13 cellular contexts compared by ENCODE assay signal in the genomic region with DNA sequence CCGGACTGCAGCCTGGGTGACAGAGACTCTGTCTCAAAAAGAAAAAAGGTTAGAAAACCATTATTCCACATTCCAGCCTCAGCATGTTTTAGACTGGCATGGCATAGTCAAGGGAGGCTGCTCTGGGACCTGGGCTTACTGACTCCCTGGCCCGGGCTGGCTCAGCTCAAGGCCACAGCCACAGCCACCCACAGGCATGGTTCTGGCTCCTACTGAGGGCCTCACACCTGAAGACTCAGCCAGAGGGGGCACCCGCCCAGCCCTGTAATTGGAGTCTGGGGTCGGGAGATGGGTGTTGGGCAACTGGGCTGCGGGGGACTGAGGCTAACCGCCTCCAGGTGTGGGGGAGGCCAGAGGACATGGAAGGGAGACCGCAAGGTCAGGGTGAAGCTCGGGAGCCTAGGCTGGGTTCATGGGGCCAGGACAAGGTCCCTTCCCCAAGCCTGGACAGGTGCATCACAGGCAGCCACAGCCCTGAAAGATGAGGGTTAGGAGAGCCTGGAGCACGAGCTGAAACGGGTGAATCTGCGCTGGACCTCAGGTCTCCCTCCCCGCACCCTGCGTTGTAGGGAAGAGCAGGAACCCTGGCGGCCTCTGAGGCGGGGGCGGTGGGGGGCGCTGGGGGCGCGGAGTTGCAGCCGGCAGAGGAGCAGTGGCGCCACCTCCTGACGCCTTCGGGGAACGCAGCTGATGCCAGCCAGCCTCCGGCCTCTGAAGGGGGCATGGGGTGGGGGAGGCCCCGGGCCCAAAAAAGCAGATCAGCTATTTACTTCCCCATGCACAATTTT.
DNase-seq lines count a peak whose midpoint lies in the region; ATAC-seq and TF ChIP-seq lines count a peak whose summit lies in the region.
"Had no signal": no experiment of that assay in that cellular context is flagged by ENCODE, and none has a peak within 500 bp of the region (broad histone marks: within the 10 kb centered on the region; RNA-seq: fewer than 3 reads in every experiment).

No MANE protein-coding gene starts in this region.

- H3K36me3 ChIP-seq in Karpas-422 (ENCODE audit: insufficient read depth, low read length): no peaks in the 10 kb centered on the region
- H3K36me3 ChIP-seq: ascending aorta had no signal

- peaks cover 2% of the 10 kb centered on the region for H3K9me3 Mint-ChIP-seq in activated T-cell treated with anti-CD3 and anti-CD28 coated beads, Interleukin-2, amount 50 U/mL, for 24 hours
- no peaks in the 10 kb centered on the region for H3K9me3 Mint-ChIP-seq in activated T-cell treated with anti-CD3 and anti-CD28 coated beads, Interleukin-2, amount 50 U/mL, for 4 hours
- H3K9me3 Mint-ChIP-seq: activated CD4-positive, alpha-beta T cell treated with anti-CD3 and anti-CD28 coated beads, Interleukin-2, amount 10 ng/mL, durations not matched to agents 24 days and 14 days had no signal

- H3K4me3 Mint-ChIP-seq in activated T-cell treated with anti-CD3 and anti-CD28 coated beads, Interleukin-2, amount 50 U/mL, for 24 hours: no peak overlapping the region
- no peak overlapping the region for H3K4me3 Mint-ChIP-seq in activated T-cell treated with anti-CD3 and anti-CD28 coated beads, Interleukin-2, amount 50 U/mL, for 4 hours
- H3K4me3 Mint-ChIP-seq: activated CD4-positive, alpha-beta T cell treated with anti-CD3 and anti-CD28 coated beads, Interleukin-2, amount 10 ng/mL, durations not matched to agents 24 days and 14 days; CD4-positive, CD25-positive, alpha-beta regulatory T cell; naive B cell had no signal

- H3K79me2 ChIP-seq in Karpas-422 (ENCODE audit: low read length): no peaks in the 10 kb centered on the region

- no peak overlapping the region for H3K4me2 ChIP-seq in Karpas-422 (ENCODE audit: low read depth, low read length, poor library complexity, severe bottlenecking)

- no peaks in the 10 kb centered on the region for H3K9me2 ChIP-seq in Karpas-422 (replicated peaks; ENCODE audit: insufficient read depth, low read length)

- no peak overlapping the region for H3K9ac ChIP-seq in Karpas-422 (ENCODE audit: low read length)

- peaks cover 34% of the 10 kb centered on the region for H3K27me3 Mint-ChIP-seq in activated T-cell treated with anti-CD3 and anti-CD28 coated beads, Interleukin-2, amount 50 U/mL, for 24 hours
- H3K27me3 Mint-ChIP-seq in activated T-cell treated with anti-CD3 and anti-CD28 coated beads, Interleukin-2, amount 50 U/mL, for 4 hours (ENCODE audit: low read depth): peaks cover 34% of the 10 kb centered on the region

- no peak for ATAC-seq in activated T-cell treated with anti-CD3 and anti-CD28 coated beads, Interleukin-2, amount 50 U/mL, for 4 hours
- no peak for ATAC-seq in GM21825 (IDR thresholded peaks at IDR 0.05; ENCODE audit: unreplicated experiment)

- no peak overlapping the region for H3K27ac ChIP-seq in Karpas-422 (ENCODE audit: low read length)
- H3K27ac ChIP-seq: ascending aorta had no signal

- H3K4me1 ChIP-seq in Karpas-422 (ENCODE audit: low read length): 0 out of 2 replicates have a peak, but pooled peaks cover 2% of the 10 kb centered on the region
- H3K4me1 ChIP-seq: ascending aorta had no signal

- intact Hi-C loops in lower leg skin (cut with DNase I; ENCODE audit: low total_unique reads): no loop called here

- H3K4me1 Mint-ChIP-seq in activated T-cell treated with anti-CD3 and anti-CD28 coated beads, Interleukin-2, amount 50 U/mL, for 24 hours (ENCODE audit: low read depth): no peaks in the 10 kb centered on the region
- H3K4me1 Mint-ChIP-seq in activated T-cell treated with anti-CD3 and anti-CD28 coated beads, Interleukin-2, amount 50 U/mL, for 4 hours (ENCODE audit: low read depth): no peaks in the 10 kb centered on the region
- H3K4me1 Mint-ChIP-seq: activated CD4-positive, alpha-beta T cell treated with anti-CD3 and anti-CD28 coated beads, Interleukin-2, amount 10 ng/mL, durations not matched to agents 24 days and 14 days; CD4-positive, CD25-positive, alpha-beta regulatory T cell; naive B cell had no signal

- no peaks in the 10 kb centered on the region for H3K9me3 ChIP-seq in Karpas-422 (ENCODE audit: low read length)
- H3K9me3 ChIP-seq: ascending aorta had no signal

- H3K36me3 Mint-ChIP-seq in activated T-cell treated with anti-CD3 and anti-CD28 coated beads, Interleukin-2, amount 50 U/mL, for 24 hours (ENCODE audit: low read depth): no peaks in the 10 kb centered on the region
- H3K36me3 Mint-ChIP-seq in activated T-cell treated with anti-CD3 and anti-CD28 coated beads, Interleukin-2, amount 50 U/mL, for 4 hours (ENCODE audit: insufficient read depth): no peaks in the 10 kb centered on the region
- H3K36me3 Mint-ChIP-seq: CD4-positive, CD25-positive, alpha-beta regulatory T cell; naive B cell had no signal

- TF ChIP-seq POLR2A in lower leg skin (IDR thresholded peaks at IDR 0.05): no peak

- peak; percentile 43 for TF ChIP-seq CTCF in fibroblast of mammary gland (conservative IDR thresholded peaks at IDR 0.05; ENCODE audit: control insufficient read depth, insufficient read depth, low read depth, low read length)
- TF ChIP-seq CTCF in lower leg skin (IDR thresholded peaks at IDR 0.05): no peak

- no peaks in the 10 kb centered on the region for H3K27me3 ChIP-seq in Karpas-422 (ENCODE audit: low read length)
- H3K27me3 ChIP-seq: ascending aorta had no signal

- no peak overlapping the region for H2AFZ ChIP-seq in Karpas-422 (ENCODE audit: low read length)

- H4K20me1 ChIP-seq in Karpas-422 (ENCODE audit: insufficient read depth, low read depth, low read length): no peaks in the 10 kb centered on the region

- H3K4me3 ChIP-seq in Karpas-422 (ENCODE audit: low read length) (no peak overlapping the region), fibroblast of mammary gland (ENCODE audit: control insufficient read depth, low read depth, low read length) (no peak overlapping the region), lower leg skin (ENCODE audit: low read depth, poor library complexity, severe bottlenecking) (no peak overlapping the region)
- H3K4me3 ChIP-seq: ascending aorta had no signal

- no peak overlapping the region for H3K27ac Mint-ChIP-seq in activated T-cell treated with anti-CD3 and anti-CD28 coated beads, Interleukin-2, amount 50 U/mL, for 24 hours
- H3K27ac Mint-ChIP-seq: activated CD4-positive, alpha-beta T cell treated with anti-CD3 and anti-CD28 coated beads, Interleukin-2, amount 10 ng/mL, durations not matched to agents 24 days and 14 days; CD4-positive, CD25-positive, alpha-beta regulatory T cell had no signal

- WGBS in lower leg skin, 2 donors: 34 to 50% methylated on average over 13 to 25 of the region's 26 CpGs

- DNase-seq in activated T-cell treated with anti-CD3 and anti-CD28 coated beads, Interleukin-2, amount 50 U/mL, for 24 hours: peak; percentile 34
- no peak for DNase-seq in activated T-cell treated with anti-CD3 and anti-CD28 coated beads, Interleukin-2, amount 50 U/mL, for 4 hours
- peak; percentile 68 for DNase-seq in Karpas-422
- no peak for DNase-seq in fibroblast of mammary gland (ENCODE audit: low read depth)
- peak; percentile 54 for DNase-seq in stimulated activated CD8-positive, alpha-beta memory T cell treated with anti-CD3 and anti-CD28 coated beads, Interleukin-4, amount 100 ng/mL, for 48 hours
- no peak for DNase-seq in lower leg skin (ENCODE audit: low spot score in 2 of 2)
- DNase-seq in DMS79 (lab: John Stamatoyannopoulos, UW): no peak
- DNase-seq: activated CD4-positive, alpha-beta T cell treated with anti-CD3 and anti-CD28 coated beads, Interleukin-2, amount 10 ng/mL, durations not matched to agents 24 days and 14 days; CD4-positive, CD25-positive, alpha-beta regulatory T cell; naive B cell; stimulated activated CD4-positive, alpha-beta T cell treated with anti-CD3 and anti-CD28 coated beads, Interleukin-2, amount 100 ng/mL, for 48 hours had no signal

Comparison
In these comparisons a context has a peak if more than half of its experiments do, and no peak if none do; other contexts are left out.
1. DNase-seq: peak in activated T-cell treated with anti-CD3 and anti-CD28 coated beads, Interleukin-2, amount 50 U/mL, for 24 hours (single experiment), Karpas-422 (single experiment) and stimulated activated CD8-positive, alpha-beta memory T cell treated with anti-CD3 and anti-CD28 coated beads, Interleukin-4, amount 100 ng/mL, for 48 hours (single experiment); none in activated T-cell treated with anti-CD3 and anti-CD28 coated beads, Interleukin-2, amount 50 U/mL, for 4 hours (single experiment), fibroblast of mammary gland (single experiment), lower leg skin (0 of 2) and DMS79 (single experiment).